Comparison of ENCODE assay signal across 24 cellular contexts in the genomic region with DNA sequence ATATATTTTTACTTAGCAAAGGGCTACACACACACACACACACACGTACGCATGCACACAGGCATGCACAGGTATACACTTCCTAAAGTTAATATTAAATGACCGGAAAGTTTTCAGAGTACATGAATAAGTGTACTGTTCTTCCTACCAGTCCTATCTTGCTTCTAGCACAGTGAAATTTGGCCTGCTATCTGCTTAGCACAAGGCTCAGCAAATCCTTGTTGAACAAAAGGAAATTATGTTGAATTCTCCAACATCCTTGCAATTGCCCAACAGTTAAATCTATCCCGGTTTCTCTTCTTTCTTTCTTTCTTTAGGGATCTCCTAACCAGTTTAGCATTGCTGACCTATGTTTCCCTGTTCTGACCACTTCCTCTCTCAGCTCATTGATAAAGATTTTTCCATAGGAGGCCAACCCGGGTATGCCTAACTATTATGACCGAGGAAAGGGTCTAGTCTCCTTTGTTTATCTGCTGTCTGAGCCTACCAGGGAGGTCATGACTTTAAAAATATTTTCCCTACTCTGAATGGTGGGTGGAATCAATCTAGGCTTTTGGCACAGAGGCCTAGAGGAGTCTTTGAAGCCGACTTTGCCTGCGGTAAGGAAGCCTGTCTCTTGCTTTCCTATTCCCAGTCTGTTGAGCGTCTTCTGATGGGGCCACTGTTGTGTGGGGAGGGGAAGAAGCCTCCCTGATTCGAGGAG.
DNase-seq lines count a peak whose midpoint lies in the region; ATAC-seq, FAIRE-seq and TF ChIP-seq lines count a peak whose summit lies in the region.
"Had no signal": no experiment of that assay in that cellular context is flagged by ENCODE, and none has a peak within 500 bp of the region (broad histone marks: within the 10 kb centered on the region; RNA-seq: fewer than 3 reads in every experiment).

No MANE protein-coding gene starts in this region.

- no peaks in the 10 kb centered on the region for H3K27me3 ChIP-seq in endothelial cell of umbilical vein (ENCODE audit: control insufficient read depth in 2 of 2, insufficient read depth in 2 of 2, low read length in 2 of 2)
- no peaks in the 10 kb centered on the region for H3K27me3 ChIP-seq in neuronal stem cell (ENCODE audit: control insufficient read depth in 3 of 3, insufficient read depth in 3 of 3, low read depth in 1 of 3, low read length in 3 of 3)
- H3K27me3 ChIP-seq: adrenal gland, brain microvascular endothelial cell, left lung, upper lobe of right lung had no signal

- H3K4me3 ChIP-seq in endothelial cell of umbilical vein (replicated peaks in 1 of 3; ENCODE audit: insufficient read depth in 1 of 3, low read depth in 1 of 3, low read length in 3 of 3) (peak overlapping the region in 1 of 3 experiments; percentile 11), neuronal stem cell (ENCODE audit: low read length in 2 of 2) (peak overlapping the region in 1 of 2 donors; percentile 31)
- H3K4me3 ChIP-seq: adrenal gland, coronary artery, K562, left lung, upper lobe of right lung had no signal

- no peak overlapping the region for H3K23ac ChIP-seq in neuronal stem cell (ENCODE audit: low read depth, low read length, poor library complexity)

- H4K91ac ChIP-seq in neuronal stem cell (ENCODE audit: low read depth, low read length, poor library complexity) = no peak overlapping the region

- no peak overlapping the region for H2BK12ac ChIP-seq in neuronal stem cell (ENCODE audit: low read length)

- ATAC-seq in T-helper 17 cell = no peak
- ATAC-seq: activated CD8-positive, alpha-beta T cell treated with anti-CD3 and anti-CD28 coated beads for 36 hours; HCT116; K562; left lung; upper lobe of right lung had no signal

- no peaks in the 10 kb centered on the region for H3K4me1 Mint-ChIP-seq in T-helper 17 cell

- no TSS peak for BruUV-seq in endothelial cell of umbilical vein (replicated peaks; lab: Mats Ljungman, UMichigan)

- WGBS in neuronal stem cell (ENCODE audit: extremely low coverage in 2 of 2, insufficient read length in 2 of 2, insufficient replicate concordance in 1 of 2), 2 donors = no CpG with 5 or more reads among the region's 10 CpGs

- FAIRE-seq in TTC549 (lab: Jason Lieb, UNC) = peak; percentile 99
- peak; percentile 79 for FAIRE-seq in endothelial cell of umbilical vein (lab: Jason Lieb, UNC)
- FAIRE-seq: K562, RCC 7860 had no signal

- H3K18ac ChIP-seq in neuronal stem cell (ENCODE audit: low read length) = no peak overlapping the region

- CTCF ChIA-PET in endothelial cell of umbilical vein (lab: Charles Lee) = interaction anchor here (1.3 kb wide), 1 partner anchor 134 kb away, joined by 3 read pairs; no protein-coding TSS in a partner anchor

- H3K36me3 ChIP-seq in endothelial cell of umbilical vein (ENCODE audit: control insufficient read depth in 2 of 2, extremely low read depth in 1 of 2, insufficient read depth in 2 of 2, low read length in 2 of 2) (no peaks in the 10 kb centered on the region), neuronal stem cell (replicated peaks in 1 of 2; ENCODE audit: control insufficient read depth in 2 of 2, insufficient read depth in 2 of 2, low read length in 2 of 2) (no peaks in the 10 kb centered on the region)
- H3K36me3 ChIP-seq: adrenal gland, brain microvascular endothelial cell, left lung, upper lobe of right lung had no signal

- no peak overlapping the region for H2BK120ac ChIP-seq in neuronal stem cell (ENCODE audit: low read depth, low read length)

- H3K36me3 Mint-ChIP-seq in T-helper 17 cell (ENCODE audit: low read depth) = peaks cover 2% of the 10 kb centered on the region

- H3K27ac ChIP-seq in endothelial cell of umbilical vein (ENCODE audit: insufficient read depth, low read depth, low read length) = peak overlapping the region; percentile 89
- H3K27ac ChIP-seq in neuronal stem cell (replicated peaks; ENCODE audit: low read length) = no peak overlapping the region
- no peak overlapping the region for H3K27ac ChIP-seq in substantia nigra (ENCODE audit: low read depth, low read length, poor library complexity, severe bottlenecking)
- H3K27ac ChIP-seq: adrenal gland, brain microvascular endothelial cell, coronary artery, left lung, upper lobe of right lung had no signal

- peaks cover 32% of the 10 kb centered on the region for H3K4me1 ChIP-seq in endothelial cell of umbilical vein (ENCODE audit: control insufficient read depth, extremely low read depth, insufficient read depth, low read length)
- peaks cover 9 to 29% of the 10 kb centered on the region in 2 donors for H3K4me1 ChIP-seq in neuronal stem cell (ENCODE audit: control insufficient read depth in 2 of 2, insufficient read depth in 1 of 2, low read depth in 1 of 2, low read length in 2 of 2)
- H3K4me1 ChIP-seq: adrenal gland, left lung, upper lobe of right lung had no signal

- no peak overlapping the region for H4K8ac ChIP-seq in neuronal stem cell (ENCODE audit: low read depth, low read length)

- H4K20me1 ChIP-seq in endothelial cell of umbilical vein (replicated peaks; ENCODE audit: control insufficient read depth, extremely low read depth, insufficient read depth, low read length) = no peaks in the 10 kb centered on the region

- dilution Hi-C loops in endothelial cell of umbilical vein (cut with MboI; ENCODE audit: extremely low pct_ligation_motif_present, low sequenced_read_pairs) = no loop called here

- no peak overlapping the region for H3K4me3 Mint-ChIP-seq in T-helper 17 cell
- H3K4me3 Mint-ChIP-seq: activated CD8-positive, alpha-beta T cell treated with anti-CD3 and anti-CD28 coated beads for 36 hours; activated T-cell treated with anti-CD3 and anti-CD28 coated beads, Interleukin-2, amount 50 U/mL, for 24 hours; T-helper 1 cell treated with Interleukin-12 subunit alpha and Interleukin-12 subunit beta and Interleukin-4 antibody, amounts not matched to agents 30 μg/mL and 1 μg/mL, for 36 hours had no signal

- POLR2A ChIA-PET in endothelial cell of umbilical vein (lab: Charles Lee) = interaction anchor here (2.1 kb wide), 1 partner anchor 29 kb away, joined by 8 read pairs; no protein-coding TSS in a partner anchor

- no peaks in the 10 kb centered on the region for H3K27me3 Mint-ChIP-seq in T-helper 17 cell
- H3K27me3 Mint-ChIP-seq: activated CD8-positive, alpha-beta T cell treated with anti-CD3 and anti-CD28 coated beads for 36 hours; activated T-cell treated with anti-CD3 and anti-CD28 coated beads, Interleukin-2, amount 50 U/mL, for 24 hours had no signal

- H3K4me2 ChIP-seq in endothelial cell of umbilical vein (ENCODE audit: insufficient read depth, low read length) (peak overlapping the region; percentile 78), neuronal stem cell (ENCODE audit: insufficient read depth, low read length, poor library complexity, severe bottlenecking) (no peak overlapping the region)

- no peaks in the 10 kb centered on the region for H3K79me1 ChIP-seq in neuronal stem cell (ENCODE audit: low read depth, low read length)

- intact Hi-C loops in endothelial cell of umbilical vein (cut with micrococcal nuclease) = loop anchor here (1.0 to 10.0 kb wide), 8 partner anchors 29 to 657 kb away; no protein-coding TSS in a partner anchor

- H3K9me1 ChIP-seq in endothelial cell of umbilical vein (replicated peaks; ENCODE audit: control insufficient read depth, extremely low read depth, insufficient read depth, low read length) = no peaks in the 10 kb centered on the region

- H2AFZ ChIP-seq in endothelial cell of umbilical vein (ENCODE audit: low read depth, low read length) (peak overlapping the region; percentile 86), neuronal stem cell (ENCODE audit: low read length) (peak overlapping the region; percentile 19)

- H3K9ac ChIP-seq in endothelial cell of umbilical vein (replicated peaks; ENCODE audit: extremely low read depth, insufficient read depth, low read length) = peak overlapping the region; percentile 73
- no peak overlapping the region for H3K9ac ChIP-seq in neuronal stem cell (ENCODE audit: low read depth, low read length, poor library complexity)

- H2BK15ac ChIP-seq in neuronal stem cell (ENCODE audit: low read length) = no peak overlapping the region

- H3K27ac Mint-ChIP-seq in T-helper 17 cell = no peak overlapping the region
- H3K27ac Mint-ChIP-seq: activated CD8-positive, alpha-beta T cell treated with anti-CD3 and anti-CD28 coated beads for 36 hours; activated T-cell treated with anti-CD3 and anti-CD28 coated beads, Interleukin-2, amount 50 U/mL, for 24 hours; T-helper 1 cell treated with Interleukin-12 subunit alpha and Interleukin-12 subunit beta and Interleukin-4 antibody, amounts not matched to agents 30 μg/mL and 1 μg/mL, for 36 hours had no signal

- peak; percentile 22 for DNase-seq in EH (ENCODE audit: low read depth)
- DNase-seq in endothelial cell of umbilical vein (ENCODE audit: low read depth, low spot score) = peak; percentile 94
- no peak for DNase-seq in neuronal stem cell (ENCODE audit: low spot score)
- no peak for DNase-seq in NCI-H446 (lab: John Stamatoyannopoulos, UW)
- no peak for DNase-seq in KG1 (lab: John Stamatoyannopoulos, UW)
- no peak for DNase-seq in substantia nigra (lab: John Stamatoyannopoulos, UW)
- no peak for DNase-seq in T-helper 17 cell
- DNase-seq: activated CD4-positive, CD25-positive, alpha-beta regulatory T cell; activated CD8-positive, alpha-beta T cell treated with anti-CD3 and anti-CD28 coated beads for 36 hours; activated T-cell treated with anti-CD3 and anti-CD28 coated beads, Interleukin-2, amount 50 U/mL, for 24 hours; adrenal gland; brain microvascular endothelial cell; C1 segment of cervical spinal cord; left lung; NCI-H524 treated with DMSO at 0.1 percent for 48 hours; occipital lobe; stimulated activated CD4-positive, alpha-beta T cell treated with anti-CD3 and anti-CD28 coated beads, Interleukin-12 subunit alpha, Interleukin-12 subunit beta, amount 100 ng/mL, for 4 hours; upper lobe of right lung had no signal

- H3K9me3 ChIP-seq in endothelial cell of umbilical vein (replicated peaks; ENCODE audit: control insufficient read depth, insufficient read depth, low read length) (no peaks in the 10 kb centered on the region), neuronal stem cell (replicated peaks in 1 of 2; ENCODE audit: control insufficient read depth in 2 of 2, insufficient read depth in 1 of 2, low read depth in 1 of 2, low read length in 2 of 2) (no peaks in the 10 kb centered on the region), T-helper 17 cell (ENCODE audit: control insufficient read depth, low read length, poor library complexity, severe bottlenecking) (no peaks in the 10 kb centered on the region)
- H3K9me3 ChIP-seq: adrenal gland, left lung, upper lobe of right lung had no signal

- no peak for TF ChIP-seq CTCF in endothelial cell of umbilical vein (IDR thresholded peaks at IDR 0.05; ENCODE audit: extremely low read depth in 1 of 2, insufficient read depth in 1 of 2, low read depth in 1 of 2, low read length in 2 of 2)

- TF ChIP-seq POLR2A in endothelial cell of umbilical vein (IDR thresholded peaks at IDR 0.05; ENCODE audit: low read depth, low read length) = peak; percentile 26

- H3K79me2 ChIP-seq in endothelial cell of umbilical vein (ENCODE audit: control insufficient read depth, insufficient read depth, low read length) = no peaks in the 10 kb centered on the region

- no peak overlapping the region for H3K4ac ChIP-seq in neuronal stem cell (ENCODE audit: low read length)

- no peak overlapping the region for H3K14ac ChIP-seq in neuronal stem cell (ENCODE audit: low read length)

- no peak overlapping the region for H2AK5ac ChIP-seq in neuronal stem cell (ENCODE audit: low read depth, low read length)

- no peak overlapping the region for H2BK5ac ChIP-seq in neuronal stem cell (ENCODE audit: low read length)

Comparison
In these comparisons a context has a peak if more than half of its experiments do, and no peak if none do; other contexts are left out.
1. DNase-seq: peak in EH (single experiment) and endothelial cell of umbilical vein (single experiment); none in neuronal stem cell (single experiment), NCI-H446 (0 of 2), KG1 (single experiment), substantia nigra (0 of 49) and T-helper 17 cell (0 of 3).